Comparison of ENCODE assay signal across 1 cellular context in genomic region chr2:62287895-62288589, GRCh38.
TF ChIP-seq lines count a peak whose summit lies in the region.

No MANE protein-coding gene starts in this region.

TF ChIP-seq in K562, 482 proteins besides CTCF, POLR2A, EP300 and RAD21 (continued from another document and continues in another):
- TF ChIP-seq ZNF408 (CRISPR knock-in tag; IDR thresholded peaks at IDR 0.05; ENCODE audit: low read depth) (no peak), ZHX1 (conservative IDR thresholded peaks at IDR 0.05; ENCODE audit: low read length) (no peak), SRSF1 (IDR thresholded peaks at IDR 0.05; ENCODE audit: low read depth, low read length) (no peak), SRF (CRISPR knock-in tag; IDR thresholded peaks at IDR 0.05) (no peak), HDAC1 (IDR thresholded peaks at IDR 0.05) (0 out of 4 replicates have a peak, but pooled peaks of 1 of the 2 experiments have one; percentile 24), RAD51 (IDR thresholded peaks at IDR 0.05; ENCODE audit: borderline replicate concordance, low read depth) (no peak), CTBP1 (IDR thresholded peaks at IDR 0.05; ENCODE audit: borderline replicate concordance) (peak; percentile 88), RHOXF2B (CRISPR knock-in tag; conservative IDR thresholded peaks at IDR 0.05) (no peak), POLR3A (IDR thresholded peaks at IDR 0.05; ENCODE audit: borderline replicate concordance, extremely low read depth, insufficient read depth, insufficient read length) (no peak), SP1 (CRISPR knock-in tag; IDR thresholded peaks at IDR 0.05) (0 out of 2 replicates have a peak, but pooled peaks have one; percentile 0), ILK (tag; IDR thresholded peaks at IDR 0.05; ENCODE audit: borderline replicate concordance, low read depth) (no peak), SMAD1 (IDR thresholded peaks at IDR 0.05; ENCODE audit: low read depth, low read length, partially characterized antibody) (peak; percentile 92), ETV5 (CRISPR knock-in tag; IDR thresholded peaks at IDR 0.05; ENCODE audit: low read depth) (no peak), ZKSCAN8 (CRISPR knock-in tag; IDR thresholded peaks at IDR 0.05) (no peak), ARID2 (IDR thresholded peaks at IDR 0.05) (no peak), MXD1 (CRISPR knock-in tag; IDR thresholded peaks at IDR 0.05; ENCODE audit: borderline replicate concordance, poor library complexity, severe bottlenecking) (no peak), ZC3H11A (IDR thresholded peaks at IDR 0.05; ENCODE audit: low read depth, low read length) (no peak), FOXJ3 (CRISPR knock-in tag; IDR thresholded peaks at IDR 0.05) (no peak), E2F8 (IDR thresholded peaks at IDR 0.05; ENCODE audit: low read depth, partially characterized antibody) (no peak), IFI16 (CRISPR knock-in tag; IDR thresholded peaks at IDR 0.05) (no peak), EZH2 (IDR thresholded peaks at IDR 0.05; ENCODE audit: borderline replicate concordance, low read depth, low read length) (no peak), BDP1 (IDR thresholded peaks at IDR 0.05; ENCODE audit: insufficient read depth, insufficient read length) (no peak), PTRF (tag; IDR thresholded peaks at IDR 0.05) (no peak), CBFA2T2 (conservative IDR thresholded peaks at IDR 0.05) (peak; percentile 60), ARID1B (IDR thresholded peaks at IDR 0.05) (peak; percentile 69), PHTF2 (CRISPR knock-in tag; IDR thresholded peaks at IDR 0.05) (no peak), DACH1 (IDR thresholded peaks at IDR 0.05; ENCODE audit: partially characterized antibody) (peak; percentile 27), ZNF133 (CRISPR knock-in tag; IDR thresholded peaks at IDR 0.05) (no peak), CBX2 (IDR thresholded peaks at IDR 0.05; ENCODE audit: insufficient read depth, low read length, poor library complexity, severe bottlenecking) (no peak), KDM5B (IDR thresholded peaks at IDR 0.05; ENCODE audit: insufficient replicate concordance, low read depth, low read length) (no peak), CCNT2 (IDR thresholded peaks at IDR 0.05; ENCODE audit: borderline replicate concordance, extremely low read depth, insufficient read length, low read depth, low read length) (no peak), POU5F1 (IDR thresholded peaks at IDR 0.05; ENCODE audit: borderline replicate concordance, low read depth, low read length, partially characterized antibody) (no peak), ZNF175 (CRISPR knock-in tag; IDR thresholded peaks at IDR 0.05; ENCODE audit: low read depth) (0 out of 2 replicates have a peak, but pooled peaks have one; percentile 25), SETDB1 (IDR thresholded peaks at IDR 0.05; ENCODE audit: low read length) (no peak), ZNF436 (CRISPR knock-in tag; IDR thresholded peaks at IDR 0.05) (no peak), ELF2 (CRISPR knock-in tag; IDR thresholded peaks at IDR 0.05) (no peak), FOS (IDR thresholded peaks at IDR 0.05; ENCODE audit: extremely low read depth, insufficient read length) (no peak), ZNF407 (IDR thresholded peaks at IDR 0.05; ENCODE audit: low read depth) (no peak), ZMIZ1 (IDR thresholded peaks at IDR 0.05; ENCODE audit: low read depth in 2 of 2, low read length in 2 of 2) (no peak), HLTF (IDR thresholded peaks at IDR 0.05) (no peak), MTA1 (IDR thresholded peaks at IDR 0.05; ENCODE audit: borderline replicate concordance) (no peak)
- TF ChIP-seq, protein P1, sequence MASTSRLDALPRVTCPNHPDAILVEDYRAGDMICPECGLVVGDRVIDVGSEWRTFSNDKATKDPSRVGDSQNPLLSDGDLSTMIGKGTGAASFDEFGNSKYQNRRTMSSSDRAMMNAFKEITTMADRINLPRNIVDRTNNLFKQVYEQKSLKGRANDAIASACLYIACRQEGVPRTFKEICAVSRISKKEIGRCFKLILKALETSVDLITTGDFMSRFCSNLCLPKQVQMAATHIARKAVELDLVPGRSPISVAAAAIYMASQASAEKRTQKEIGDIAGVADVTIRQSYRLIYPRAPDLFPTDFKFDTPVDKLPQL (IDR thresholded peaks at IDR 0.05; ENCODE audit: extremely low read depth, insufficient read length): no peak
- TF ChIP-seq, protein P2, sequence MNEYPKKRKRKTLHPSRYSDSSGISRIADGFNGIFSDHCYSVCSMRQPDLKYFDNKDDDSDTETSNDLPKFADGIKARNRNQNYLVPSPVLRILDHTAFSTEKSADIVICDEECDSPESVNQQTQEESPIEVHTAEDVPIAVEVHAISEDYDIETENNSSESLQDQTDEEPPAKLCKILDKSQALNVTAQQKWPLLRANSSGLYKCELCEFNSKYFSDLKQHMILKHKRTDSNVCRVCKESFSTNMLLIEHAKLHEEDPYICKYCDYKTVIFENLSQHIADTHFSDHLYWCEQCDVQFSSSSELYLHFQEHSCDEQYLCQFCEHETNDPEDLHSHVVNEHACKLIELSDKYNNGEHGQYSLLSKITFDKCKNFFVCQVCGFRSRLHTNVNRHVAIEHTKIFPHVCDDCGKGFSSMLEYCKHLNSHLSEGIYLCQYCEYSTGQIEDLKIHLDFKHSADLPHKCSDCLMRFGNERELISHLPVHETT (CRISPR knock-in tag; conservative IDR thresholded peaks at IDR 0.05 in 1 of 2, IDR thresholded peaks at IDR 0.05 in 1 of 2): peak in 1 of 2 experiments; percentile 49; a peak in 1 of 4 replicates
- TF ChIP-seq, protein P3, sequence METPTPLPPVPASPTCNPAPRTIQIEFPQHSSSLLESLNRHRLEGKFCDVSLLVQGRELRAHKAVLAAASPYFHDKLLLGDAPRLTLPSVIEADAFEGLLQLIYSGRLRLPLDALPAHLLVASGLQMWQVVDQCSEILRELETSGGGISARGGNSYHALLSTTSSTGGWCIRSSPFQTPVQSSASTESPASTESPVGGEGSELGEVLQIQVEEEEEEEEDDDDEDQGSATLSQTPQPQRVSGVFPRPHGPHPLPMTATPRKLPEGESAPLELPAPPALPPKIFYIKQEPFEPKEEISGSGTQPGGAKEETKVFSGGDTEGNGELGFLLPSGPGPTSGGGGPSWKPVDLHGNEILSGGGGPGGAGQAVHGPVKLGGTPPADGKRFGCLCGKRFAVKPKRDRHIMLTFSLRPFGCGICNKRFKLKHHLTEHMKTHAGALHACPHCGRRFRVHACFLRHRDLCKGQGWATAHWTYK (CRISPR knock-in tag; IDR thresholded peaks at IDR 0.05): no peak
